Comparison of ENCODE assay signal across 1 cellular context in the genomic region with DNA sequence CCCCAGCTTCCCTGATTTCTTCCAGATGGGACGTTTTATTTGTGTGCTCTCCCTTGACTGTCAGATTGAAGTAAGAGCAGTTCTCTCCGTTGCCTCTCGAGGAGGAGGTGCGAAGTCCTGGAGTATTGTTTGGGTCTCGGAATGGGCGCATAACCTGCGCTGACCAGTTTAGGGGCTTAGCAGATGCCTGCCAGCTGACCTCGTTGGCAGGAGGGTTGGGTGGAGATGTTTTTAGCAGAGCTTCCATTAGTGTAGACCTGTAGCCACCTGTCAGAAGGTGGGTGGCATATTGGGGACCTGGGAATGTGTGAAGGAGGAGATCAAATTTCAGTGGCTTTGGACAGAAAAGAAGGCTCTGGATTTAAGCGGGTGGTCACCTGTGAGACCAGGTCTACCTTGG.
TF ChIP-seq lines count a peak whose summit lies in the region.

No MANE protein-coding gene starts in this region.

TF ChIP-seq in K562, 482 proteins besides CTCF, POLR2A, EP300 and RAD21:
- TF ChIP-seq, protein P1, sequence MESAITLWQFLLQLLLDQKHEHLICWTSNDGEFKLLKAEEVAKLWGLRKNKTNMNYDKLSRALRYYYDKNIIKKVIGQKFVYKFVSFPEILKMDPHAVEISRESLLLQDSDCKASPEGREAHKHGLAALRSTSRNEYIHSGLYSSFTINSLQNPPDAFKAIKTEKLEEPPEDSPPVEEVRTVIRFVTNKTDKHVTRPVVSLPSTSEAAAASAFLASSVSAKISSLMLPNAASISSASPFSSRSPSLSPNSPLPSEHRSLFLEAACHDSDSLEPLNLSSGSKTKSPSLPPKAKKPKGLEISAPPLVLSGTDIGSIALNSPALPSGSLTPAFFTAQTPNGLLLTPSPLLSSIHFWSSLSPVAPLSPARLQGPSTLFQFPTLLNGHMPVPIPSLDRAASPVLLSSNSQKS (CRISPR knock-in tag; IDR thresholded peaks at IDR 0.05): no peak
- TF ChIP-seq, protein P2, sequence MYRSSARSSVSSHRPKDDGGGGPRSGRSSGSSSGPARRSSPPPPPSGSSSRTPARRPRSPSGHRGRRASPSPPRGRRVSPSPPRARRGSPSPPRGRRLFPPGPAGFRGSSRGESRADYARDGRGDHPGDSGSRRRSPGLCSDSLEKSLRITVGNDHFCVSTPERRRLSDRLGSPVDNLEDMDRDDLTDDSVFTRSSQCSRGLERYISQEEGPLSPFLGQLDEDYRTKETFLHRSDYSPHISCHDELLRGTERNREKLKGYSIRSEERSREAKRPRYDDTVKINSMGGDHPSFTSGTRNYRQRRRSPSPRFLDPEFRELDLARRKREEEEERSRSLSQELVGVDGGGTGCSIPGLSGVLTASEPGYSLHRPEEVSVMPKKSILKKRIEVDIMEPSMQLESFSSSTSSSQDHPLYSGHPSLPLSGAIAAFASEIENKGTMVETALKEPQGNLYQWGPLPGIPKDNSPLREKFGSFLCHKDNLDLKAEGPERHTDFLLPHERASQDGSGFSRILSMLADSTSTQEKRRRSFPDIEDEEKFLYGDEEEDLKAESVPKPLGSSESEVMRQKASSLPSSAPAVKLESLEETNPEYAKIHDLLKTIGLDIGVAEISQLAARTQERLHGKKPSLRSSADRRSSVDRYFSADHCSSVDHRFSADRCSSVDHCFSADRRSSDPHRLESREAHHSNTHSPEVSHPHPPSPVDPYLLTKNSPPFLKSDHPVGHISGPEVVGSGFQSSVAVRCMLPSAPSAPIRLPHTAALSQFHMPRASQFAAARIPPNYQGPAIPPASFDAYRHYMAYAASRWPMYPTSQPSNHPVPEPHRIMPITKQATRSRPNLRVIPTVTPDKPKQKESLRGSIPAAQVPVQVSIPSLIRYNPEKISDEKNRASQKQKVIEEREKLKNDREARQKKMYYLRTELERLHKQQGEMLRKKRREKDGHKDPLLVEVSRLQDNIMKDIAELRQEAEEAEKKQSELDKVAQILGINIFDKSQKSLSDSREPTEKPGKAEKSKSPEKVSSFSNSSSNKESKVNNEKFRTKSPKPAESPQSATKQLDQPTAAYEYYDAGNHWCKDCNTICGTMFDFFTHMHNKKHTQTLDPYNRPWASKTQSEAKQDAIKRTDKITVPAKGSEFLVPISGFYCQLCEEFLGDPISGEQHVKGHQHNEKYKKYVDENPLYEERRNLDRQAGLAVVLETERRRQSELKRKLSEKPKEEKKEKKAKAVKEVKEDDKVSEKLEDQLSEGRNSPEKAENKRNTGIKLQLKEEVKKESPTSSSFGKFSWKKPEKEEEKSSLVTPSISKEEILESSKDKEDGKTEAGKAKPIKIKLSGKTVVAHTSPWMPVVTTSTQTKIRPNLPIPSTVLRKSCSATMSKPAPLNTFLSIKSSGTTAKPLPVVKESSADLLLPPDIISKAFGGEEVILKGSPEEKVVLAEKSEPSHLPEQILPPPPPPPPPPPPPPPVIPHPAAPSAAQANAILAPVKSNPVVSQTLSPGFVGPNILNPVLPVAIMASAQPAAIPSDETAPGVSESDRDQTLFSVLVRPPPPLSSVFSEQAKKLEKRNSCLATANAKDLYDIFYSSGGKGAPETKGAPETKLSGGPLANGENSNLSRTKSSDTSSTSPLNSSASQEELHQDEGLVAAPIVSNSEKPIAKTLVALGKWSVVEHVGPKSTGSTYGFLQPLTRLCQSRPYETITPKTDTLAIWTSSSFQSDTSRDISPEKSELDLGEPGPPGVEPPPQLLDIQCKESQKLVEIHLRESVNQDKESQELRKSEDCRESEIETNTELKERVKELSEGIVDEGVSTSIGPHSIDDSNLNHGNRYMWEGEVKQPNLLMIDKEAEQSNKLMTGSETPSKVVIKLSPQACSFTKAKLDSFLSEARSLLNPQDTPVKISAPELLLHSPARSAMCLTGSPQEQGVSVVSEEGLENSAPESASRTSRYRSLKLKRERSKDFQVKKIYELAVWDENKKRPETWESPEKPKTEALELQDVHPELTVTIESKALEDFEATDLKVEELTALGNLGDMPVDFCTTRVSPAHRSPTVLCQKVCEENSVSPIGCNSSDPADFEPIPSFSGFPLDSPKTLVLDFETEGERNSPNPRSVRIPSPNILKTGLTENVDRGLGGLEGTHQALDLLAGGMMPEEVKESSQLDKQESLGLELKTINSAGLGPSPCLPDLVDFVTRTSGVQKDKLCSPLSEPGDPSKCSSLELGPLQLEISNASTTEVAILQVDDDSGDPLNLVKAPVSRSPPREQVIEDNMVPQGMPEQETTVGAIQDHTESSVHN (IDR thresholded peaks at IDR 0.05; ENCODE audit: borderline replicate concordance in 1 of 2, low read depth in 1 of 2): no peak
- no peak for TF ChIP-seq SP1 (CRISPR knock-in tag; IDR thresholded peaks at IDR 0.05)
- no peak for TF ChIP-seq SMAD2 (IDR thresholded peaks at IDR 0.05; ENCODE audit: low read depth, low read length)
- TF ChIP-seq, protein P3, sequence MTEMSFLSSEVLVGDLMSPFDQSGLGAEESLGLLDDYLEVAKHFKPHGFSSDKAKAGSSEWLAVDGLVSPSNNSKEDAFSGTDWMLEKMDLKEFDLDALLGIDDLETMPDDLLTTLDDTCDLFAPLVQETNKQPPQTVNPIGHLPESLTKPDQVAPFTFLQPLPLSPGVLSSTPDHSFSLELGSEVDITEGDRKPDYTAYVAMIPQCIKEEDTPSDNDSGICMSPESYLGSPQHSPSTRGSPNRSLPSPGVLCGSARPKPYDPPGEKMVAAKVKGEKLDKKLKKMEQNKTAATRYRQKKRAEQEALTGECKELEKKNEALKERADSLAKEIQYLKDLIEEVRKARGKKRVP (CRISPR knock-in tag; IDR thresholded peaks at IDR 0.05): no peak
- TF ChIP-seq, protein P4, sequence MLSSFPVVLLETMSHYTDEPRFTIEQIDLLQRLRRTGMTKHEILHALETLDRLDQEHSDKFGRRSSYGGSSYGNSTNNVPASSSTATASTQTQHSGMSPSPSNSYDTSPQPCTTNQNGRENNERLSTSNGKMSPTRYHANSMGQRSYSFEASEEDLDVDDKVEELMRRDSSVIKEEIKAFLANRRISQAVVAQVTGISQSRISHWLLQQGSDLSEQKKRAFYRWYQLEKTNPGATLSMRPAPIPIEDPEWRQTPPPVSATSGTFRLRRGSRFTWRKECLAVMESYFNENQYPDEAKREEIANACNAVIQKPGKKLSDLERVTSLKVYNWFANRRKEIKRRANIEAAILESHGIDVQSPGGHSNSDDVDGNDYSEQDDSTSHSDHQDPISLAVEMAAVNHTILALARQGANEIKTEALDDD (IDR thresholded peaks at IDR 0.05): no peak
- TF ChIP-seq DPF2 (IDR thresholded peaks at IDR 0.05): no peak
- no peak for TF ChIP-seq TCF7L2 (IDR thresholded peaks at IDR 0.05; ENCODE audit: low read depth, low read length)
